In the genomic region with DNA sequence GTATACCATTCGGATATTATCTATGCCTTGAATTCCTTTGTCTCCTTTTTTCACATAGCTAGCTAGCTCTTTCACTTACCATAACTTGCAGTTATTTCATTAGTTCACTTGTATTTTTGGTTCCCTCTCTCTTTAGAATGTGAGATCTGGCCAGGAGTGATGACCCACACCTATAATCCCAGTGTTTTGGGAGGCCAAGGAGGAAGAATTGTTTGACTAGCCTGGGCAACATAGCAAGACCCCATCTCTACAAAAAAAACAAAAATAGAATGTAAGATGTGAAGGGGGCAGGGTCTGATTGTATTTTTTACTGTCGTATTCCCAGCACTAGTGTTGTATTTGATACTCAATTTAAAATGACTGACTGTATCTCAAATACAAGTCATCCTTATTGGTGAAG, we compare ENCODE assay signal across 3 cellular contexts.
A peak's percentile ranks its signal among the peaks of the same experiment; 100 is the strongest.
TF ChIP-seq lines count a peak whose summit lies in the region.

No MANE protein-coding gene starts in this region.

TF ChIP-seq in HEK293, 187 proteins besides CTCF, POLR2A, EP300 and RAD21:
- TF ChIP-seq ZNF664 (tag by site-specific recombination; IDR thresholded peaks at IDR 0.05) = no peak
- TF ChIP-seq KLF10 (tag by site-specific recombination; IDR thresholded peaks at IDR 0.05) = no peak
- TF ChIP-seq, protein P1, sequence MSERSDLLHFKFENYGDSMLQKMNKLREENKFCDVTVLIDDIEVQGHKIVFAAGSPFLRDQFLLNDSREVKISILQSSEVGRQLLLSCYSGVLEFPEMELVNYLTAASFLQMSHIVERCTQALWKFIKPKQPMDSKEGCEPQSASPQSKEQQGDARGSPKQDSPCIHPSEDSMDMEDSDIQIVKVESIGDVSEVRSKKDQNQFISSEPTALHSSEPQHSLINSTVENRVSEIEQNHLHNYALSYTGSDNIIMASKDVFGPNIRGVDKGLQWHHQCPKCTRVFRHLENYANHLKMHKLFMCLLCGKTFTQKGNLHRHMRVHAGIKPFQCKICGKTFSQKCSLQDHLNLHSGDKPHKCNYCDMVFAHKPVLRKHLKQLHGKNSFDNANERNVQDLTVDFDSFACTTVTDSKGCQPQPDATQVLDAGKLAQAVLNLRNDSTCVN (tag by site-specific recombination; optimal IDR thresholded peaks at IDR 0.05) = no peak
- TF ChIP-seq ZNF555 (tag by site-specific recombination; conservative IDR thresholded peaks at IDR 0.05) = no peak
- peak; percentile 54; the same call in 1 of the 2 replicates for TF ChIP-seq ZNF121 (tag by site-specific recombination; IDR thresholded peaks at IDR 0.05)

TF ChIP-seq in WTC11, 78 proteins besides CTCF, POLR2A, EP300 and RAD21:
- TF ChIP-seq ZNF121 (CRISPR knock-in tag; IDR thresholded peaks at IDR 0.05) (peak; percentile 63; the same call in 1 of the 2 replicates), HMGXB4 (CRISPR knock-in tag; IDR thresholded peaks at IDR 0.05) (no peak)

TF ChIP-seq in K562, 482 proteins besides CTCF, POLR2A, EP300 and RAD21:
- TF ChIP-seq, protein P2, sequence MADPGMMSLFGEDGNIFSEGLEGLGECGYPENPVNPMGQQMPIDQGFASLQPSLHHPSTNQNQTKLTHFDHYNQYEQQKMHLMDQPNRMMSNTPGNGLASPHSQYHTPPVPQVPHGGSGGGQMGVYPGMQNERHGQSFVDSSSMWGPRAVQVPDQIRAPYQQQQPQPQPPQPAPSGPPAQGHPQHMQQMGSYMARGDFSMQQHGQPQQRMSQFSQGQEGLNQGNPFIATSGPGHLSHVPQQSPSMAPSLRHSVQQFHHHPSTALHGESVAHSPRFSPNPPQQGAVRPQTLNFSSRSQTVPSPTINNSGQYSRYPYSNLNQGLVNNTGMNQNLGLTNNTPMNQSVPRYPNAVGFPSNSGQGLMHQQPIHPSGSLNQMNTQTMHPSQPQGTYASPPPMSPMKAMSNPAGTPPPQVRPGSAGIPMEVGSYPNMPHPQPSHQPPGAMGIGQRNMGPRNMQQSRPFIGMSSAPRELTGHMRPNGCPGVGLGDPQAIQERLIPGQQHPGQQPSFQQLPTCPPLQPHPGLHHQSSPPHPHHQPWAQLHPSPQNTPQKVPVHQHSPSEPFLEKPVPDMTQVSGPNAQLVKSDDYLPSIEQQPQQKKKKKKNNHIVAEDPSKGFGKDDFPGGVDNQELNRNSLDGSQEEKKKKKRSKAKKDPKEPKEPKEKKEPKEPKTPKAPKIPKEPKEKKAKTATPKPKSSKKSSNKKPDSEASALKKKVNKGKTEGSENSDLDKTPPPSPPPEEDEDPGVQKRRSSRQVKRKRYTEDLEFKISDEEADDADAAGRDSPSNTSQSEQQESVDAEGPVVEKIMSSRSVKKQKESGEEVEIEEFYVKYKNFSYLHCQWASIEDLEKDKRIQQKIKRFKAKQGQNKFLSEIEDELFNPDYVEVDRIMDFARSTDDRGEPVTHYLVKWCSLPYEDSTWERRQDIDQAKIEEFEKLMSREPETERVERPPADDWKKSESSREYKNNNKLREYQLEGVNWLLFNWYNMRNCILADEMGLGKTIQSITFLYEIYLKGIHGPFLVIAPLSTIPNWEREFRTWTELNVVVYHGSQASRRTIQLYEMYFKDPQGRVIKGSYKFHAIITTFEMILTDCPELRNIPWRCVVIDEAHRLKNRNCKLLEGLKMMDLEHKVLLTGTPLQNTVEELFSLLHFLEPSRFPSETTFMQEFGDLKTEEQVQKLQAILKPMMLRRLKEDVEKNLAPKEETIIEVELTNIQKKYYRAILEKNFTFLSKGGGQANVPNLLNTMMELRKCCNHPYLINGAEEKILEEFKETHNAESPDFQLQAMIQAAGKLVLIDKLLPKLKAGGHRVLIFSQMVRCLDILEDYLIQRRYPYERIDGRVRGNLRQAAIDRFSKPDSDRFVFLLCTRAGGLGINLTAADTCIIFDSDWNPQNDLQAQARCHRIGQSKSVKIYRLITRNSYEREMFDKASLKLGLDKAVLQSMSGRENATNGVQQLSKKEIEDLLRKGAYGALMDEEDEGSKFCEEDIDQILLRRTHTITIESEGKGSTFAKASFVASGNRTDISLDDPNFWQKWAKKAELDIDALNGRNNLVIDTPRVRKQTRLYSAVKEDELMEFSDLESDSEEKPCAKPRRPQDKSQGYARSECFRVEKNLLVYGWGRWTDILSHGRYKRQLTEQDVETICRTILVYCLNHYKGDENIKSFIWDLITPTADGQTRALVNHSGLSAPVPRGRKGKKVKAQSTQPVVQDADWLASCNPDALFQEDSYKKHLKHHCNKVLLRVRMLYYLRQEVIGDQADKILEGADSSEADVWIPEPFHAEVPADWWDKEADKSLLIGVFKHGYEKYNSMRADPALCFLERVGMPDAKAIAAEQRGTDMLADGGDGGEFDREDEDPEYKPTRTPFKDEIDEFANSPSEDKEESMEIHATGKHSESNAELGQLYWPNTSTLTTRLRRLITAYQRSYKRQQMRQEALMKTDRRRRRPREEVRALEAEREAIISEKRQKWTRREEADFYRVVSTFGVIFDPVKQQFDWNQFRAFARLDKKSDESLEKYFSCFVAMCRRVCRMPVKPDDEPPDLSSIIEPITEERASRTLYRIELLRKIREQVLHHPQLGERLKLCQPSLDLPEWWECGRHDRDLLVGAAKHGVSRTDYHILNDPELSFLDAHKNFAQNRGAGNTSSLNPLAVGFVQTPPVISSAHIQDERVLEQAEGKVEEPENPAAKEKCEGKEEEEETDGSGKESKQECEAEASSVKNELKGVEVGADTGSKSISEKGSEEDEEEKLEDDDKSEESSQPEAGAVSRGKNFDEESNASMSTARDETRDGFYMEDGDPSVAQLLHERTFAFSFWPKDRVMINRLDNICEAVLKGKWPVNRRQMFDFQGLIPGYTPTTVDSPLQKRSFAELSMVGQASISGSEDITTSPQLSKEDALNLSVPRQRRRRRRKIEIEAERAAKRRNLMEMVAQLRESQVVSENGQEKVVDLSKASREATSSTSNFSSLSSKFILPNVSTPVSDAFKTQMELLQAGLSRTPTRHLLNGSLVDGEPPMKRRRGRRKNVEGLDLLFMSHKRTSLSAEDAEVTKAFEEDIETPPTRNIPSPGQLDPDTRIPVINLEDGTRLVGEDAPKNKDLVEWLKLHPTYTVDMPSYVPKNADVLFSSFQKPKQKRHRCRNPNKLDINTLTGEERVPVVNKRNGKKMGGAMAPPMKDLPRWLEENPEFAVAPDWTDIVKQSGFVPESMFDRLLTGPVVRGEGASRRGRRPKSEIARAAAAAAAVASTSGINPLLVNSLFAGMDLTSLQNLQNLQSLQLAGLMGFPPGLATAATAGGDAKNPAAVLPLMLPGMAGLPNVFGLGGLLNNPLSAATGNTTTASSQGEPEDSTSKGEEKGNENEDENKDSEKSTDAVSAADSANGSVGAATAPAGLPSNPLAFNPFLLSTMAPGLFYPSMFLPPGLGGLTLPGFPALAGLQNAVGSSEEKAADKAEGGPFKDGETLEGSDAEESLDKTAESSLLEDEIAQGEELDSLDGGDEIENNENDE (IDR thresholded peaks at IDR 0.05; ENCODE audit: low read depth, low read length) = no peak
- peak; percentile 77 for TF ChIP-seq ZNF121 (CRISPR knock-in tag; conservative IDR thresholded peaks at IDR 0.05)
- no peak for TF ChIP-seq ZFP30 (CRISPR knock-in tag; IDR thresholded peaks at IDR 0.05; ENCODE audit: borderline replicate concordance)
- no peak for TF ChIP-seq ZNF239 (CRISPR knock-in tag; IDR thresholded peaks at IDR 0.05)
- TF ChIP-seq, protein P3, sequence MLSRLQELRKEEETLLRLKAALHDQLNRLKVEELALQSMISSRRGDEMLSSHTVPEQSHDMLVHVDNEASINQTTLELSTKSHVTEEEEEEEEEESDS (CRISPR knock-in tag; IDR thresholded peaks at IDR 0.05) = no peak
- TF ChIP-seq ZNF764 (CRISPR knock-in tag; IDR thresholded peaks at IDR 0.05; ENCODE audit: low read depth) = no peak
- no peak for TF ChIP-seq TBL1XR1 (IDR thresholded peaks at IDR 0.05; ENCODE audit: low read length in 2 of 2)
- no peak for TF ChIP-seq RBFOX2 (IDR thresholded peaks at IDR 0.05; ENCODE audit: low read depth, low read length)
- no peak for TF ChIP-seq NUFIP1 (IDR thresholded peaks at IDR 0.05; ENCODE audit: partially characterized antibody)
- TF ChIP-seq RBM25 (IDR thresholded peaks at IDR 0.05; ENCODE audit: low read depth, low read length, severe bottlenecking) = peak; percentile 37
